In the genomic region with DNA sequence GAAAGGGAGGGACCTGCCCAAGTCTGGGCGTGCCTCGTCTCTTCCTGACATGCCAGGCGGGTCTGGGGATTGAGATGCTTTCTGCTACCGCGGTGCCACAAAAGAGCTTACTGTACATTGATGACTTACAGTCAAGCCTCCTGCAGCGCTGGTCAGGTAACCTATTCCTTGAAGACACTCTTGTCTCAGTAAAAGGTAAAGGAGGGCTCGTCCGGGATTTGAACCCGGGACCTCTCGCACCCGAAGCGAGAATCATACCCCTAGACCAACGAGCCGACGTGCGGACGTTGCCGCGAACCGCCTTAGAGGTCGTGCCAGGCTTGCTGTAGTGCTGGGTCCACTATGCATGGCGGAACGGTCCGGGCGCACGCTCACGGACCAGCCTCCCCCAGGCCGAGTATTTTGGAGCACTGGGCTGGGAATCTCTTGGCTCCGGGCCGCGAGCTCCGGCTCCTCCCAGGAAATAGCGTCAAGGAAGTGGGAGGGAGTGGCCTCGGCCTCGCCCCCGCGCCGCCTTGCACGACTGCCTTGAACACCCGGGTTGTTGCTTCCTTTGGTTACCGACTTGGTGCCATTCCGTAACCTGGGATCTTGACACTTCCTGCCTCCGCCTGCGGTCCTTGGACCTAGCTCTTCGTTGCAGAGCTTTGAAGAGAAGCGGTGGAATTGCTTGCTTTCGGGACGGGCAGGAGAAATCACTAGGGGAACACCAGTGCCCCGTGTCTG, we compare ENCODE assay signal across 8 cellular contexts. TPM values are rescaled to one million over a fixed set of nuclear protein-coding genes. Genes with fewer than 3 reads are reported as not detected.
DNase-seq lines count a peak whose midpoint lies in the region; ATAC-seq and TF ChIP-seq lines count a peak whose summit lies in the region.

No MANE protein-coding gene starts in this region.

- 0 to 1% methylated on average over 34 to 42 of the region's 49 CpGs for WGBS in lower leg skin, 2 donors

- H3K4me3 ChIP-seq in lower leg skin (ENCODE audit: low read depth, poor library complexity, severe bottlenecking): peak overlapping the region; percentile 69

- TF ChIP-seq POLR2A in GM19193 (IDR thresholded peaks at IDR 0.05; ENCODE audit: extremely low read depth, insufficient read depth, insufficient read length) (peak; percentile 68), lower leg skin (IDR thresholded peaks at IDR 0.05) (no peak)

- peak; percentile 38 for ATAC-seq in HG03439 (IDR thresholded peaks at IDR 0.05; ENCODE audit: unreplicated experiment)

- intact Hi-C loops in lower leg skin (cut with DNase I; ENCODE audit: low total_unique reads): no loop called here

- no peak for TF ChIP-seq CTCF in lower leg skin (IDR thresholded peaks at IDR 0.05)

- peak; percentile 94 for DNase-seq in Ammon's horn (ENCODE audit: low spot score)
- DNase-seq in NCI-H526 (lab: John Stamatoyannopoulos, UW): peak; percentile 67 to 88
- DNase-seq in activated CD4-positive, alpha-beta T cell treated with anti-CD3 and anti-CD28 coated beads, Interleukin-2, amount 50 U/mL, for 4 hours: peak; percentile 82 to 84
- DNase-seq in dermis blood vessel endothelial cell: peak; percentile 96
- peak; percentile 95 to 99 for DNase-seq in lower leg skin (ENCODE audit: low spot score in 2 of 2)
- DNase-seq in stimulated activated CD4-positive, alpha-beta T cell treated with anti-CD3 and anti-CD28 coated beads, Interleukin-4, amount 100 ng/mL, for 24 hours: peak; percentile 91

RNA-seq across cellular contexts. Expression of a gene that starts 12.4 kb away (rescaled TPM):
- total RNA-seq in dermis blood vessel endothelial cell: 15.3 and 58.0 TPM in 2 replicates
- 10 to 100 TPM in 2 of 4 donors, 1 to 10 TPM in 2; 3.2 to 12.9 (median 8.6) TPM for total RNA-seq in lower leg skin

RNA-seq across cellular contexts. Expression of a gene that starts 25.1 kb away (rescaled TPM):
- total RNA-seq in dermis blood vessel endothelial cell: 8.2 and 9.0 TPM in 2 replicates
- total RNA-seq in lower leg skin: 10 to 100 TPM; 11.2 to 32.0 (median 15.9) TPM

RNA-seq across cellular contexts. Expression of a gene that starts 26.3 kb away (rescaled TPM):
- total RNA-seq in dermis blood vessel endothelial cell (21.8 and 42.3 TPM in 2 replicates), lower leg skin (10 to 100 TPM in 3 of 4 donors, 1 to 10 TPM in 1; 6.2 to 19.0 (median 15.7) TPM)

RNA-seq across cellular contexts. Expression of a gene that starts 32.8 kb away (rescaled TPM):
- total RNA-seq in dermis blood vessel endothelial cell (16.6 and 18.9 TPM in 2 replicates), lower leg skin (10 to 100 TPM; 22.0 to 26.6 (median 25.0) TPM)

RNA-seq across cellular contexts. Expression of a gene that starts 46.6 kb away (rescaled TPM):
- 13.0 and 17.5 TPM in 2 replicates for total RNA-seq in dermis blood vessel endothelial cell
- 10 to 100 TPM; 15.9 to 21.0 (median 17.6) TPM for total RNA-seq in lower leg skin

Comparison
In these comparisons a context has a peak if more than half of its experiments do, and no peak if none do; other contexts are left out.
1. Peak in every context shown above with its lines: DNase-seq, ATAC-seq and H3K4me3 ChIP-seq.